In the genomic region with DNA sequence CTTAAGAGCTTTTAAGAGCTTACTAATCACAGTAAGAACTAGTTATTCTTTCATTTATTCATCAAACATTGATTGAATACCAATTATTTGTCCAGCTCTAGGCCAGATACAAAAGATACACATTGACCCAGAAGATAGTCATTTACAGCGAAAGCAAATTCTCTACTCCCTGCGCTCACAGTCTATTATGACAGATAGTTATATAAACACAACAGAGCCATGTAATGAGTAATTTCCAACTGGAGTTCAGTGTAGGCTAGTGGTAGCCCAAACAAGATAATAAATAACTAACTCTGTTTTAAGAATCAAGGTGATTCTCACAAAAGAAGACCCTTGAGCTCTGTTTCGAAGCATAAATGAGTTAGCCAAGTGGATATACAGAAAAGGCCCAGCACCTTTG, we compare ENCODE assay signal across 5 cellular contexts.
"Had no signal": no experiment of that assay in that cellular context is flagged by ENCODE, and none has a peak within 500 bp of the region (broad histone marks: within the 10 kb centered on the region; RNA-seq: fewer than 3 reads in every experiment).

No MANE protein-coding gene starts in this region.

- H3K27ac ChIP-seq: HL-60 had no signal

- H3K4me3 ChIP-seq: K562 had no signal

- ATAC-seq: HepG2, K562 had no signal

- DNase-seq: KBM-7, KG1 had no signal
